13 cellular contexts compared by ENCODE assay signal in genomic region chr7:87003872-87004798, GRCh38. TPM values are rescaled to one million over a fixed set of nuclear protein-coding genes. Genes with fewer than 3 reads are reported as not detected.
DNase-seq lines count a peak whose midpoint lies in the region; ATAC-seq, FAIRE-seq and TF ChIP-seq lines count a peak whose summit lies in the region.
"Had no signal": no experiment of that assay in that cellular context is flagged by ENCODE, and none has a peak within 500 bp of the region (broad histone marks: within the 10 kb centered on the region; RNA-seq: fewer than 3 reads in every experiment).

No MANE protein-coding gene starts in this region.

- no peak overlapping the region for H3K4me3 ChIP-seq in endothelial cell of umbilical vein (replicated peaks in 1 of 3; ENCODE audit: insufficient read depth in 1 of 3, low read depth in 1 of 3, low read length in 3 of 3)
- H3K4me3 ChIP-seq in smooth muscle cell: no peak overlapping the region
- H3K4me3 ChIP-seq: skin epidermis had no signal

- no peak overlapping the region for H3K9ac ChIP-seq in endothelial cell of umbilical vein (replicated peaks; ENCODE audit: extremely low read depth, insufficient read depth, low read length)
- H3K9ac ChIP-seq in smooth muscle cell (ENCODE audit: low read depth): no peak overlapping the region

- H3K36me3 ChIP-seq in endothelial cell of umbilical vein (ENCODE audit: control insufficient read depth in 2 of 2, extremely low read depth in 1 of 2, insufficient read depth in 2 of 2, low read length in 2 of 2): no peaks in the 10 kb centered on the region
- H3K36me3 ChIP-seq in smooth muscle cell (ENCODE audit: low read depth): no peaks in the 10 kb centered on the region

- peak overlapping the region; percentile 14 for H3K4me2 ChIP-seq in endothelial cell of umbilical vein (ENCODE audit: insufficient read depth, low read length)
- peak overlapping the region; percentile 35 for H3K4me2 ChIP-seq in smooth muscle cell

- H4K20me1 ChIP-seq in endothelial cell of umbilical vein (replicated peaks; ENCODE audit: control insufficient read depth, extremely low read depth, insufficient read depth, low read length) (peaks cover 3% of the 10 kb centered on the region), smooth muscle cell (ENCODE audit: low read depth) (peaks cover 100% of the 10 kb centered on the region)

- peak overlapping the region; percentile 16 for H2AFZ ChIP-seq in endothelial cell of umbilical vein (ENCODE audit: low read depth, low read length)
- no peak overlapping the region for H2AFZ ChIP-seq in smooth muscle cell (ENCODE audit: low read depth)

- H3K79me2 ChIP-seq in endothelial cell of umbilical vein (ENCODE audit: control insufficient read depth, insufficient read depth, low read length): no peaks in the 10 kb centered on the region
- H3K79me2 ChIP-seq in smooth muscle cell (ENCODE audit: low read depth): peaks cover 76% of the 10 kb centered on the region

- peak; percentile 70 for FAIRE-seq in endothelial cell of umbilical vein (lab: Jason Lieb, UNC)
- FAIRE-seq: islet of Langerhans had no signal

- 73% methylated on average over 9 of the region's 9 CpGs for WGBS in smooth muscle cell (ENCODE audit: low lambda C conversion rate)

- no peaks in the 10 kb centered on the region for H3K36me3 Mint-ChIP-seq in activated CD4-positive, alpha-beta T cell treated with anti-CD3 and anti-CD28 coated beads for 36 hours (ENCODE audit: low read depth)
- no peaks in the 10 kb centered on the region for H3K36me3 Mint-ChIP-seq in activated CD4-positive, alpha-beta T cell treated with anti-CD3 and anti-CD28 coated beads, Interleukin-2, amount 10 ng/mL, durations not matched to agents 24 days and 14 days (ENCODE audit: low read depth)
- H3K36me3 Mint-ChIP-seq: stimulated activated memory B cell treated with anti-CD40 and anti-IgM and Interleukin-4, amounts not matched to agents 10 μg/mL and 1 μg/mL and 100 μg/mL, for 72 hours had no signal

- peak; percentile 39 for ATAC-seq in activated CD4-positive, alpha-beta T cell treated with anti-CD3 and anti-CD28 coated beads for 36 hours
- ATAC-seq: stimulated activated memory B cell treated with anti-CD40 and anti-IgM and Interleukin-4, amounts not matched to agents 10 μg/mL and 1 μg/mL and 100 μg/mL, for 72 hours had no signal

- dilution Hi-C loops in endothelial cell of umbilical vein (cut with MboI; ENCODE audit: extremely low pct_ligation_motif_present, low sequenced_read_pairs): no loop called here

- no peak overlapping the region for H3K4me3 Mint-ChIP-seq in activated CD4-positive, alpha-beta T cell treated with anti-CD3 and anti-CD28 coated beads for 36 hours
- H3K4me3 Mint-ChIP-seq in activated CD4-positive, alpha-beta T cell treated with anti-CD3 and anti-CD28 coated beads, Interleukin-2, amount 10 ng/mL, durations not matched to agents 24 days and 14 days: no peak overlapping the region
- H3K4me3 Mint-ChIP-seq: activated T-helper 1 cell treated with anti-CD3 and anti-CD28 coated beads, Interleukin-12 subunit alpha, Interleukin-12 subunit beta, Interleukin-2, Interleukin-4 antibody, amounts not matched to agents 30 ng/mL and 10 ng/mL and 1 ng/mL, durations not matched to agents 14 hours and 24 hours and 36 hours; stimulated activated memory B cell treated with anti-CD40 and anti-IgM and Interleukin-4, amounts not matched to agents 10 μg/mL and 1 μg/mL and 100 μg/mL, for 72 hours had no signal

- H3K4me1 Mint-ChIP-seq in activated CD4-positive, alpha-beta T cell treated with anti-CD3 and anti-CD28 coated beads for 36 hours: peaks cover 2% of the 10 kb centered on the region
- no peaks in the 10 kb centered on the region for H3K4me1 Mint-ChIP-seq in activated CD4-positive, alpha-beta T cell treated with anti-CD3 and anti-CD28 coated beads, Interleukin-2, amount 10 ng/mL, durations not matched to agents 24 days and 14 days
- H3K4me1 Mint-ChIP-seq: stimulated activated memory B cell treated with anti-CD40 and anti-IgM and Interleukin-4, amounts not matched to agents 10 μg/mL and 1 μg/mL and 100 μg/mL, for 72 hours had no signal

- H3F3A ChIP-seq in smooth muscle cell (ENCODE audit: low read depth): no peaks in the 10 kb centered on the region

- no TSS peak for BruUV-seq in endothelial cell of umbilical vein (replicated peaks; lab: Mats Ljungman, UMichigan)

- no peak for TF ChIP-seq CTCF in endothelial cell of umbilical vein (IDR thresholded peaks at IDR 0.05; ENCODE audit: extremely low read depth in 1 of 2, insufficient read depth in 1 of 2, low read depth in 1 of 2, low read length in 2 of 2)
- TF ChIP-seq CTCF in smooth muscle cell (IDR thresholded peaks at IDR 0.05; ENCODE audit: borderline replicate concordance, insufficient read depth, poor library complexity, severe bottlenecking): no peak

- no peaks in the 10 kb centered on the region for H3K27me3 Mint-ChIP-seq in activated CD4-positive, alpha-beta T cell treated with anti-CD3 and anti-CD28 coated beads for 36 hours
- peaks cover 4% of the 10 kb centered on the region for H3K27me3 Mint-ChIP-seq in activated CD4-positive, alpha-beta T cell treated with anti-CD3 and anti-CD28 coated beads, Interleukin-2, amount 10 ng/mL, durations not matched to agents 24 days and 14 days
- H3K27me3 Mint-ChIP-seq: stimulated activated memory B cell treated with anti-CD40 and anti-IgM and Interleukin-4, amounts not matched to agents 10 μg/mL and 1 μg/mL and 100 μg/mL, for 72 hours had no signal

- CTCF ChIA-PET in activated CD4-positive, alpha-beta T cell treated with anti-CD3 and anti-CD28 coated beads for 36 hours (lab: Charles Lee): interaction anchor here (0.5 to 1.6 kb wide), 5 partner anchors 9 to 911 kb away, joined by 3 to 4 read pairs (median 3); no protein-coding TSS in a partner anchor
- CTCF ChIA-PET in endothelial cell of umbilical vein (lab: Charles Lee): interaction anchor here (1.0 to 2.4 kb wide), 7 partner anchors 9 to 144 kb away, joined by 3 to 7 read pairs (median 4); partner anchors contain the start of gene ELAPOR2

- POLR2A ChIA-PET in activated CD4-positive, alpha-beta T cell treated with anti-CD3 and anti-CD28 coated beads for 36 hours (lab: Charles Lee): interaction anchor here (1.0 kb wide), 1 partner anchor 148 kb away, joined by 3 read pairs; the partner anchor contains the start of gene DMTF1
- POLR2A ChIA-PET in endothelial cell of umbilical vein (lab: Charles Lee): no interaction called here

- no peak overlapping the region for H3K27ac ChIP-seq in endothelial cell of umbilical vein (ENCODE audit: insufficient read depth, low read depth, low read length)
- H3K27ac ChIP-seq in smooth muscle cell (ENCODE audit: low read depth): peak overlapping the region; percentile 7

- H3K9me3 ChIP-seq in endothelial cell of umbilical vein (replicated peaks; ENCODE audit: control insufficient read depth, insufficient read depth, low read length) (no peaks in the 10 kb centered on the region), smooth muscle cell (replicated peaks; ENCODE audit: low read depth) (no peaks in the 10 kb centered on the region)

- intact Hi-C loops in activated CD4-positive, alpha-beta T cell treated with anti-CD3 and anti-CD28 coated beads for 36 hours (cut with DNase I, micrococcal nuclease): no loop called here
- intact Hi-C loops in activated CD4-positive, alpha-beta T cell treated with anti-CD3 and anti-CD28 coated beads, Interleukin-2, amount 10 ng/mL, durations not matched to agents 24 days and 14 days (cut with micrococcal nuclease): no loop called here
- intact Hi-C loops in endothelial cell of umbilical vein (cut with micrococcal nuclease): no loop called here

- no peak for TF ChIP-seq POLR2A in endothelial cell of umbilical vein (IDR thresholded peaks at IDR 0.05; ENCODE audit: low read depth, low read length)

- H3K4me1 ChIP-seq in endothelial cell of umbilical vein (ENCODE audit: control insufficient read depth, extremely low read depth, insufficient read depth, low read length) (peaks cover 12% of the 10 kb centered on the region), smooth muscle cell (ENCODE audit: low read depth) (peaks cover 31% of the 10 kb centered on the region)

- no peak overlapping the region for H3K27ac Mint-ChIP-seq in activated CD4-positive, alpha-beta T cell treated with anti-CD3 and anti-CD28 coated beads for 36 hours
- no peak overlapping the region for H3K27ac Mint-ChIP-seq in activated CD4-positive, alpha-beta T cell treated with anti-CD3 and anti-CD28 coated beads, Interleukin-2, amount 10 ng/mL, durations not matched to agents 24 days and 14 days
- H3K27ac Mint-ChIP-seq: activated T-helper 1 cell treated with anti-CD3 and anti-CD28 coated beads, Interleukin-12 subunit alpha, Interleukin-12 subunit beta, Interleukin-2, Interleukin-4 antibody, amounts not matched to agents 30 ng/mL and 10 ng/mL and 1 ng/mL, durations not matched to agents 14 hours and 24 hours and 36 hours; stimulated activated memory B cell treated with anti-CD40 and anti-IgM and Interleukin-4, amounts not matched to agents 10 μg/mL and 1 μg/mL and 100 μg/mL, for 72 hours had no signal

- H3K27me3 ChIP-seq in endothelial cell of umbilical vein (ENCODE audit: control insufficient read depth in 2 of 2, insufficient read depth in 2 of 2, low read length in 2 of 2) (no peaks in the 10 kb centered on the region), smooth muscle cell (ENCODE audit: low read depth) (no peaks in the 10 kb centered on the region)

- no peaks in the 10 kb centered on the region for H3K9me3 Mint-ChIP-seq in activated CD4-positive, alpha-beta T cell treated with anti-CD3 and anti-CD28 coated beads for 36 hours (ENCODE audit: low read depth)
- H3K9me3 Mint-ChIP-seq in activated CD4-positive, alpha-beta T cell treated with anti-CD3 and anti-CD28 coated beads, Interleukin-2, amount 10 ng/mL, durations not matched to agents 24 days and 14 days: no peaks in the 10 kb centered on the region
- H3K9me3 Mint-ChIP-seq: activated T-helper 1 cell treated with anti-CD3 and anti-CD28 coated beads, Interleukin-12 subunit alpha, Interleukin-12 subunit beta, Interleukin-2, Interleukin-4 antibody, amounts not matched to agents 30 ng/mL and 10 ng/mL and 1 ng/mL, durations not matched to agents 14 hours and 24 hours and 36 hours; stimulated activated memory B cell treated with anti-CD40 and anti-IgM and Interleukin-4, amounts not matched to agents 10 μg/mL and 1 μg/mL and 100 μg/mL, for 72 hours had no signal

- H3K9me1 ChIP-seq in endothelial cell of umbilical vein (replicated peaks; ENCODE audit: control insufficient read depth, extremely low read depth, insufficient read depth, low read length): no peaks in the 10 kb centered on the region

- DNase-seq in activated CD4-positive, alpha-beta T cell treated with anti-CD3 and anti-CD28 coated beads for 36 hours: no peak
- no peak for DNase-seq in activated CD4-positive, alpha-beta T cell treated with anti-CD3 and anti-CD28 coated beads, Interleukin-2, amount 10 ng/mL, durations not matched to agents 24 days and 14 days
- peak; percentile 91 for DNase-seq in NCI-H748 (lab: John Stamatoyannopoulos, UW; ENCODE audit: unreplicated experiment)
- peak; percentile 30 for DNase-seq in endothelial cell of umbilical vein (ENCODE audit: low read depth, low spot score)
- no peak for DNase-seq in smooth muscle cell (lab: John Stamatoyannopoulos, UW; ENCODE audit: unreplicated experiment)
- DNase-seq in NCI-H526 treated with DMSO at 0.1 percent for 48 hours (lab: John Stamatoyannopoulos, UW): no peak
- DNase-seq in activated effector memory CD4-positive, alpha-beta T cell treated with Interleukin-2 at 50 U/mL for 16 hours: no peak
- DNase-seq in NCI-H1694 treated with DMSO at 0.1 percent for 48 hours (lab: John Stamatoyannopoulos, UW): no peak
- DNase-seq: NCI-H446 had no signal

RNA-seq across cellular contexts. Expression of gene ELAPOR2, which starts 55.3 kb away (rescaled TPM):
- total RNA-seq in activated CD4-positive, alpha-beta T cell treated with anti-CD3 and anti-CD28 coated beads for 36 hours: 1 to 10 TPM; 3.9 to 4.4 TPM
- total RNA-seq in activated CD4-positive, alpha-beta T cell treated with anti-CD3 and anti-CD28 coated beads, Interleukin-2, amount 10 ng/mL, durations not matched to agents 24 days and 14 days: 1.9 and 2.1 TPM in 2 replicates
- total RNA-seq in endothelial cell of umbilical vein (43.8 and 63.5 TPM in 2 replicates), smooth muscle cell (27.6 and 36.4 TPM in 2 replicates)
- polyA plus RNA-seq in endothelial cell of umbilical vein (35.6 and 38.2 TPM in 2 replicates), smooth muscle cell (21.7 and 28.2 TPM in 2 replicates)
- polyA plus RNA-seq in endothelial cell of umbilical vein (2011; cell fraction: cytosol; rRNA removed): 30.4 and 31.1 TPM in 2 replicates
- 64.1 and 68.5 TPM in 2 replicates for polyA plus RNA-seq in endothelial cell of umbilical vein (2011; cell fraction: nucleus; rRNA removed)
- 51.8 and 69.0 TPM in 2 replicates for polyA plus RNA-seq in endothelial cell of umbilical vein (2012)
- polyA minus RNA-seq in endothelial cell of umbilical vein: 150 and 172 TPM in 2 replicates
- polyA minus RNA-seq in endothelial cell of umbilical vein (2011; cell fraction: cytosol; rRNA and poly(A)+ RNA removed): 11.7 TPM
- 118 and 135 TPM in 2 replicates for polyA minus RNA-seq in endothelial cell of umbilical vein (2011; cell fraction: nucleus; rRNA and poly(A)+ RNA removed)

Comparison
In these comparisons a context has a peak if more than half of its experiments do, and no peak if none do; other contexts are left out.
1. DNase-seq: peak in NCI-H748 (single experiment) and endothelial cell of umbilical vein (single experiment); none in activated CD4-positive, alpha-beta T cell treated with anti-CD3 and anti-CD28 coated beads for 36 hours (single experiment), activated CD4-positive, alpha-beta T cell treated with anti-CD3 and anti-CD28 coated beads, Interleukin-2, amount 10 ng/mL, durations not matched to agents 24 days and 14 days (single experiment), smooth muscle cell (single experiment), NCI-H526 treated with DMSO at 0.1 percent for 48 hours (single experiment), activated effector memory CD4-positive, alpha-beta T cell treated with Interleukin-2 at 50 U/mL for 16 hours (single experiment) and NCI-H1694 treated with DMSO at 0.1 percent for 48 hours (single experiment).